In genomic region chr5:4098226-4098625, GRCh38 we compare ENCODE assay signal across 21 cellular contexts.
"Had no signal": no experiment of that assay in that cellular context is flagged by ENCODE, and none has a peak within 500 bp of the region (broad histone marks: within the 10 kb centered on the region; RNA-seq: fewer than 3 reads in every experiment).

No MANE protein-coding gene starts in this region.

- H3K36me3 ChIP-seq: esophagus squamous epithelium, gastrocnemius medialis, heart right ventricle, left lung, lower lobe of right lung had no signal

- H3K4me1 ChIP-seq: esophagus squamous epithelium, gastrocnemius medialis, left lung, lower lobe of right lung had no signal

- H3K4me3 ChIP-seq: coronary artery, dorsolateral prefrontal cortex, esophagus squamous epithelium, gastrocnemius medialis, heart right ventricle, left lung, lower lobe of right lung, mucosa of descending colon had no signal

- ATAC-seq: gastrocnemius medialis; heart right ventricle; left cardiac atrium; left lung; left ventricle myocardium superior; lower lobe of right lung; mucosa of descending colon; naive thymus-derived CD8-positive, alpha-beta T cell had no signal

- H3K9me3 ChIP-seq: esophagus squamous epithelium, gastrocnemius medialis, heart right ventricle, lower lobe of right lung had no signal

- H3K27ac ChIP-seq: coronary artery, dorsolateral prefrontal cortex, esophagus squamous epithelium, gastrocnemius medialis, heart right ventricle, left lung, lower lobe of right lung had no signal

- H3K27me3 ChIP-seq: gastrocnemius medialis had no signal

- DNase-seq: dermis blood vessel endothelial cell; dorsolateral prefrontal cortex; effector CD4-positive, alpha-beta T cell; effector memory CD4-positive, alpha-beta T cell; esophagus squamous epithelium; foreskin fibroblast; foreskin melanocyte; gastrocnemius medialis; glutamatergic neuron; head of caudate nucleus; heart right ventricle; hippocampal formation; left cardiac atrium; left lung; left ventricle myocardium superior; lower lobe of right lung; mesenchymal stem cell; mucosa of descending colon; naive B cell; naive thymus-derived CD8-positive, alpha-beta T cell had no signal
